In genomic region chr11:46837860-46838259, GRCh38 we compare ENCODE assay signal across 38 cellular contexts.
"Had no signal": no experiment of that assay in that cellular context is flagged by ENCODE, and none has a peak within 500 bp of the region (broad histone marks: within the 10 kb centered on the region; RNA-seq: fewer than 3 reads in every experiment).

No MANE protein-coding gene starts in this region.

- H3K27ac ChIP-seq: ascending aorta, cardiac muscle cell, colonic mucosa had no signal

- H3K4me1 ChIP-seq: ascending aorta, colonic mucosa had no signal

- FAIRE-seq: bronchial epithelial cell, TTC549 had no signal

- ATAC-seq: activated CD4-positive, alpha-beta T cell treated with anti-CD3 and anti-CD28 coated beads for 36 hours; activated CD4-positive, CD25-positive, alpha-beta regulatory T cell treated with anti-CD3 and anti-CD28 coated beads, Interleukin-2, amount 50 U/mL, for 24 hours; activated CD8-positive, alpha-beta memory T cell treated with anti-CD3 and anti-CD28 coated beads, Interleukin-2, amount 10 ng/mL, durations not matched to agents 7 days and 5 days; activated CD8-positive, alpha-beta T cell treated with anti-CD3 and anti-CD28 coated beads, Interleukin-2, amount 10 ng/mL, durations not matched to agents 7 days and 5 days; activated naive CD8-positive, alpha-beta T cell treated with anti-CD3 and anti-CD28 coated beads, Interleukin-2, amount 50 U/mL, for 24 hours had no signal

- DNase-seq: activated B cell treated with CpG ODN at 0.5 μM for 24 hours; activated CD4-positive, alpha-beta memory T cell treated with anti-CD3 and anti-CD28 coated beads, Interleukin-2, amount 10 ng/mL, durations not matched to agents 7 days and 5 days; activated CD4-positive, alpha-beta T cell treated with anti-CD3 and anti-CD28 coated beads for 1 hour; activated CD4-positive, alpha-beta T cell treated with anti-CD3 and anti-CD28 coated beads for 36 hours; activated CD4-positive, alpha-beta T cell treated with anti-CD3 and anti-CD28 coated beads for 48 hours; activated CD4-positive, alpha-beta T cell treated with anti-CD3 and anti-CD28 coated beads, Interleukin-2, amount 10 ng/mL, durations not matched to agents 7 days and 5 days; activated CD4-positive, alpha-beta T cell treated with anti-CD3 and anti-CD28 coated beads, Interleukin-2, amount 50 U/mL, for 48 hours; activated CD8-positive, alpha-beta memory T cell treated with anti-CD3 and anti-CD28 coated beads for 24 hours; activated CD8-positive, alpha-beta memory T cell treated with anti-CD3 and anti-CD28 coated beads, Interleukin-2, amount 10 ng/mL, durations not matched to agents 7 days and 5 days; activated CD8-positive, alpha-beta memory T cell treated with anti-CD3 and anti-CD28 coated beads, Interleukin-2, amount 50 U/mL, for 48 hours; activated CD8-positive, alpha-beta T cell treated with anti-CD3 and anti-CD28 coated beads, Interleukin-2, amount 10 ng/mL, durations not matched to agents 7 days and 5 days; activated effector memory CD4-positive, alpha-beta T cell treated with Interleukin-2 at 50 U/mL for 16 hours; activated gamma-delta T cell; activated naive CD4-positive, alpha-beta T cell treated with anti-CD3 and anti-CD28 coated beads, Interleukin-2, amount 10 ng/mL, durations not matched to agents 7 days and 5 days; activated naive CD4-positive, alpha-beta T cell treated with Interleukin-2 at 50 U/mL for 16 hours; activated naive CD8-positive, alpha-beta T cell treated with anti-CD3 and anti-CD28 coated beads, Interleukin-2, amount 10 ng/mL, durations not matched to agents 7 days and 5 days; activated naive CD8-positive, alpha-beta T cell treated with anti-CD3 and anti-CD28 coated beads, Interleukin-2, amount 50 U/mL, for 24 hours; activated T-cell treated with anti-CD3 and anti-CD28 coated beads, Interleukin-2, amount 50 U/mL, for 24 hours; activated T-cell treated with anti-CD3 and anti-CD28 coated beads, Interleukin-2, amount 50 U/mL, for 48 hours; amygdala; anterior cingulate cortex; caudate nucleus; cerebellar nuclear complex; colonic mucosa; T-helper 2 cell; T-helper 9 cell had no signal

- H3K9me3 Mint-ChIP-seq: activated B cell treated with CpG ODN at 0.5 μM for 24 hours; activated CD4-positive, alpha-beta memory T cell treated with anti-CD3 and anti-CD28 coated beads, Interleukin-2, amount 10 ng/mL, durations not matched to agents 7 days and 5 days; activated CD4-positive, alpha-beta T cell treated with anti-CD3 and anti-CD28 coated beads, Interleukin-2, amount 10 ng/mL, durations not matched to agents 7 days and 5 days; activated naive CD4-positive, alpha-beta T cell treated with anti-CD3 and anti-CD28 coated beads, Interleukin-2, amount 10 ng/mL, durations not matched to agents 7 days and 5 days; activated naive CD4-positive, alpha-beta T cell treated with anti-CD3 and anti-CD28 coated beads, Interleukin-2, amount 50 U/mL, for 24 hours; activated naive CD8-positive, alpha-beta T cell treated with anti-CD3 and anti-CD28 coated beads, Interleukin-2, amount 10 ng/mL, durations not matched to agents 7 days and 5 days; activated naive CD8-positive, alpha-beta T cell treated with anti-CD3 and anti-CD28 coated beads, Interleukin-2, amount 50 U/mL, for 24 hours; activated T-cell treated with anti-CD3 and anti-CD28 coated beads, Interleukin-2, amount 50 U/mL, for 24 hours; activated T-helper 2 cell treated with anti-CD3 and anti-CD28 coated beads, Interferon-gamma antibody, Interleukin-2, Interleukin-4, amounts not matched to agents 10 μg/mL and 5 μg/mL and 100 μg/mL, durations not matched to agents 14 hours and 24 hours and 36 hours; central memory CD8-positive, alpha-beta T cell; T-helper 1 cell treated with Interleukin-12 subunit alpha and Interleukin-12 subunit beta and Interleukin-4 antibody, amounts not matched to agents 30 μg/mL and 1 μg/mL, for 36 hours; T-helper 2 cell treated with Interferon-gamma antibody and Interleukin-4, amounts not matched to agents 5 μg/mL and 100 μg/mL, for 36 hours had no signal

- H3K9me3 ChIP-seq: ascending aorta, colonic mucosa had no signal

- H3K4me3 ChIP-seq: ascending aorta, cardiac muscle cell, colonic mucosa had no signal

- H3K27me3 Mint-ChIP-seq: activated B cell treated with CpG ODN at 0.5 μM for 24 hours; activated CD4-positive, alpha-beta memory T cell treated with anti-CD3 and anti-CD28 coated beads, Interleukin-2, amount 10 ng/mL, durations not matched to agents 7 days and 5 days; activated CD4-positive, alpha-beta T cell treated with anti-CD3 and anti-CD28 coated beads for 36 hours; activated CD4-positive, alpha-beta T cell treated with anti-CD3 and anti-CD28 coated beads, Interleukin-2, amount 10 ng/mL, durations not matched to agents 7 days and 5 days; activated CD8-positive, alpha-beta memory T cell treated with anti-CD3 and anti-CD28 coated beads, Interleukin-2, amount 10 ng/mL, durations not matched to agents 7 days and 5 days; activated naive CD4-positive, alpha-beta T cell treated with anti-CD3 and anti-CD28 coated beads, Interleukin-2, amount 10 ng/mL, durations not matched to agents 7 days and 5 days; activated naive CD4-positive, alpha-beta T cell treated with anti-CD3 and anti-CD28 coated beads, Interleukin-2, amount 50 U/mL, for 24 hours; activated naive CD8-positive, alpha-beta T cell; activated naive CD8-positive, alpha-beta T cell treated with anti-CD3 and anti-CD28 coated beads, Interleukin-2, amount 10 ng/mL, durations not matched to agents 7 days and 5 days; activated naive CD8-positive, alpha-beta T cell treated with anti-CD3 and anti-CD28 coated beads, Interleukin-2, amount 50 U/mL, for 24 hours; activated T-cell treated with anti-CD3 and anti-CD28 coated beads, Interleukin-2, amount 50 U/mL, for 24 hours; brain; central memory CD8-positive, alpha-beta T cell had no signal

- H3K4me3 Mint-ChIP-seq: activated B cell treated with CpG ODN at 0.5 μM for 24 hours; activated CD4-positive, alpha-beta memory T cell treated with anti-CD3 and anti-CD28 coated beads, Interleukin-2, amount 10 ng/mL, durations not matched to agents 7 days and 5 days; activated CD4-positive, alpha-beta T cell treated with anti-CD3 and anti-CD28 coated beads for 36 hours; activated CD4-positive, alpha-beta T cell treated with anti-CD3 and anti-CD28 coated beads, Interleukin-2, amount 10 ng/mL, durations not matched to agents 7 days and 5 days; activated CD8-positive, alpha-beta memory T cell treated with anti-CD3 and anti-CD28 coated beads, Interleukin-2, amount 10 ng/mL, durations not matched to agents 7 days and 5 days; activated CD8-positive, alpha-beta T cell treated with anti-CD3 and anti-CD28 coated beads, Interleukin-2, amount 10 ng/mL, durations not matched to agents 7 days and 5 days; activated naive CD4-positive, alpha-beta T cell treated with anti-CD3 and anti-CD28 coated beads, Interleukin-2, amount 10 ng/mL, durations not matched to agents 7 days and 5 days; activated naive CD4-positive, alpha-beta T cell treated with anti-CD3 and anti-CD28 coated beads, Interleukin-2, amount 50 U/mL, for 24 hours; activated naive CD8-positive, alpha-beta T cell; activated naive CD8-positive, alpha-beta T cell treated with anti-CD3 and anti-CD28 coated beads, Interleukin-2, amount 10 ng/mL, durations not matched to agents 7 days and 5 days; activated naive CD8-positive, alpha-beta T cell treated with anti-CD3 and anti-CD28 coated beads, Interleukin-2, amount 50 U/mL, for 24 hours; activated T-cell treated with anti-CD3 and anti-CD28 coated beads, Interleukin-2, amount 50 U/mL, for 24 hours; brain; central memory CD8-positive, alpha-beta T cell; T-helper 1 cell treated with Interleukin-12 subunit alpha and Interleukin-12 subunit beta and Interleukin-4 antibody, amounts not matched to agents 30 μg/mL and 1 μg/mL, for 36 hours; T-helper 2 cell treated with Interferon-gamma antibody and Interleukin-4, amounts not matched to agents 5 μg/mL and 100 μg/mL, for 36 hours had no signal

- H3K27ac Mint-ChIP-seq: activated B cell treated with CpG ODN at 0.5 μM for 24 hours; activated CD4-positive, alpha-beta memory T cell treated with anti-CD3 and anti-CD28 coated beads, Interleukin-2, amount 10 ng/mL, durations not matched to agents 7 days and 5 days; activated CD4-positive, alpha-beta T cell treated with anti-CD3 and anti-CD28 coated beads for 36 hours; activated CD4-positive, alpha-beta T cell treated with anti-CD3 and anti-CD28 coated beads, Interleukin-2, amount 10 ng/mL, durations not matched to agents 7 days and 5 days; activated CD8-positive, alpha-beta memory T cell treated with anti-CD3 and anti-CD28 coated beads, Interleukin-2, amount 10 ng/mL, durations not matched to agents 7 days and 5 days; activated CD8-positive, alpha-beta T cell treated with anti-CD3 and anti-CD28 coated beads, Interleukin-2, amount 10 ng/mL, durations not matched to agents 7 days and 5 days; activated naive CD4-positive, alpha-beta T cell treated with anti-CD3 and anti-CD28 coated beads, Interleukin-2, amount 10 ng/mL, durations not matched to agents 7 days and 5 days; activated naive CD4-positive, alpha-beta T cell treated with anti-CD3 and anti-CD28 coated beads, Interleukin-2, amount 50 U/mL, for 24 hours; activated naive CD8-positive, alpha-beta T cell; activated naive CD8-positive, alpha-beta T cell treated with anti-CD3 and anti-CD28 coated beads, Interleukin-2, amount 10 ng/mL, durations not matched to agents 7 days and 5 days; activated naive CD8-positive, alpha-beta T cell treated with anti-CD3 and anti-CD28 coated beads, Interleukin-2, amount 50 U/mL, for 24 hours; activated T-cell treated with anti-CD3 and anti-CD28 coated beads, Interleukin-2, amount 50 U/mL, for 24 hours; activated T-helper 2 cell treated with anti-CD3 and anti-CD28 coated beads, Interferon-gamma antibody, Interleukin-2, Interleukin-4, amounts not matched to agents 10 μg/mL and 5 μg/mL and 100 μg/mL, durations not matched to agents 14 hours and 24 hours and 36 hours; brain; T-helper 1 cell treated with Interleukin-12 subunit alpha and Interleukin-12 subunit beta and Interleukin-4 antibody, amounts not matched to agents 30 μg/mL and 1 μg/mL, for 36 hours; T-helper 2 cell treated with Interferon-gamma antibody and Interleukin-4, amounts not matched to agents 5 μg/mL and 100 μg/mL, for 36 hours had no signal

- H3K36me3 ChIP-seq: ascending aorta, cardiac muscle cell, colonic mucosa had no signal

- H3K27me3 ChIP-seq: ascending aorta, cardiac muscle cell, colonic mucosa had no signal
